2 cellular contexts compared by ENCODE assay signal in the genomic region with DNA sequence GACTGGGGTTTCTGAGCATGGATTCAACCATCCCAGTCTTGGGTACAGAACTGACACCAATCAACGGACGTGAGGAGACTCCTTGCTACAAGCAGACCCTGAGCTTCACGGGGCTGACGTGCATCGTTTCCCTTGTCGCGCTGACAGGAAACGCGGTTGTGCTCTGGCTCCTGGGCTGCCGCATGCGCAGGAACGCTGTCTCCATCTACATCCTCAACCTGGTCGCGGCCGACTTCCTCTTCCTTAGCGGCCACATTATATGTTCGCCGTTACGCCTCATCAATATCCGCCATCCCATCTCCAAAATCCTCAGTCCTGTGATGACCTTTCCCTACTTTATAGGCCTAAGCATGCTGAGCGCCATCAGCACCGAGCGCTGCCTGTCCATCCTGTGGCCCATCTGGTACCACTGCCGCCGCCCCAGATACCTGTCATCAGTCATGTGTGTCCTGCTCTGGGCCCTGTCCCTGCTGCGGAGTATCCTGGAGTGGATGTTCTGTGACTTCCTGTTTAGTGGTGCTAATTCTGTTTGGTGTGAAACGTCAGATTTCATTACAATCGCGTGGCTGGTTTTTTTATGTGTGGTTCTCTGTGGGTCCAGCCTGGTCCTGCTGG.
TF ChIP-seq lines count a peak whose summit lies in the region.

No MANE protein-coding gene starts in this region.

TF ChIP-seq in GM12891, 5 proteins besides CTCF, POLR2A, EP300 and RAD21:
- TF ChIP-seq POU2F2 (IDR thresholded peaks at IDR 0.05; ENCODE audit: low read depth, low read length) (no peak), PAX5 (IDR thresholded peaks at IDR 0.05; ENCODE audit: insufficient read depth, low read length, severe bottlenecking) (no peak), POLR2AphosphoS5 (IDR thresholded peaks at IDR 0.05; ENCODE audit: low read depth, low read length) (no peak), SPI1 (IDR thresholded peaks at IDR 0.05; ENCODE audit: low read depth, low read length) (no peak), TAF1 (IDR thresholded peaks at IDR 0.05; ENCODE audit: low read depth, low read length) (no peak)
TF ChIP-seq in GM12891: peak in this region for 0.

TF ChIP-seq in H1, 55 proteins besides CTCF, POLR2A, EP300 and RAD21:
- TF ChIP-seq EZH2 (IDR thresholded peaks at IDR 0.05; ENCODE audit: low read depth, low read length, severe bottlenecking) (no peak), TEAD4 (IDR thresholded peaks at IDR 0.05; ENCODE audit: low read depth, low read length) (no peak), PHF8 (conservative IDR thresholded peaks at IDR 0.05; ENCODE audit: low read depth, low read length) (no peak), KDM4A (IDR thresholded peaks at IDR 0.05; ENCODE audit: low read depth, low read length, severe bottlenecking) (no peak), RXRA (IDR thresholded peaks at IDR 0.05; ENCODE audit: insufficient read depth, low read depth, low read length) (no peak), JUN (IDR thresholded peaks at IDR 0.05; ENCODE audit: low read depth, low read length) (no peak), TAF1 (IDR thresholded peaks at IDR 0.05; ENCODE audit: low read depth, low read length) (no peak)
